Comparison of ENCODE assay signal across 8 cellular contexts in genomic region chr16:88649195-88649923, GRCh38. TPM values are rescaled to one million over a fixed set of nuclear protein-coding genes. Genes with fewer than 3 reads are reported as not detected.
DNase-seq lines count a peak whose midpoint lies in the region; ATAC-seq and TF ChIP-seq lines count a peak whose summit lies in the region.

No MANE protein-coding gene starts in this region.

- peaks cover 65% of the 10 kb centered on the region for H3K4me1 Mint-ChIP-seq in activated B cell treated with CpG ODN at 0.5 μM for 24 hours

- peaks cover 23% of the 10 kb centered on the region for H3K36me3 ChIP-seq in lower lobe of right lung

- ATAC-seq in activated B cell treated with CpG ODN at 0.5 μM for 24 hours (ENCODE audit: low read depth) (no peak), lower lobe of right lung (no peak), GM19452 (IDR thresholded peaks at IDR 0.05; ENCODE audit: unreplicated experiment) (no peak), HG02981 (IDR thresholded peaks at IDR 0.05; ENCODE audit: unreplicated experiment) (no peak)

- DNase-seq in ACHN (peak; percentile 67), activated B cell treated with CpG ODN at 0.5 μM for 24 hours (no peak), lower lobe of right lung (peak; percentile 55), SK-N-DZ (ENCODE audit: low spot score) (no peak), NK-92 (lab: John Stamatoyannopoulos, UW; ENCODE audit: unreplicated experiment) (no peak)

- H3K9me3 Mint-ChIP-seq in activated B cell treated with CpG ODN at 0.5 μM for 24 hours = no peaks in the 10 kb centered on the region

- no peaks in the 10 kb centered on the region for H3K27me3 ChIP-seq in lower lobe of right lung (ENCODE audit: low read depth)

- peak overlapping the region; percentile 91 for H3K4me3 ChIP-seq in lower lobe of right lung

- CTCF ChIA-PET in activated B cell treated with CpG ODN at 0.5 μM for 24 hours (lab: Charles Lee) = interaction anchor here (1.0 to 1.4 kb wide), 2 partner anchors 13 to 36 kb away, joined by 3 to 5 read pairs; no protein-coding TSS in a partner anchor

- in situ Hi-C loops in ACHN (cut with HindIII; ENCODE audit: low pct_ligation_motif_present, low pct_unique_long_range_greater_than_20kb, low sequenced_read_pairs) = no loop called here

- H3K9me3 ChIP-seq in lower lobe of right lung = no peaks in the 10 kb centered on the region

- H3K27ac ChIP-seq in lower lobe of right lung = peak overlapping the region; percentile 90

- no peak for TF ChIP-seq CTCF in activated B cell treated with CpG ODN at 0.5 μM for 24 hours (IDR thresholded peaks at IDR 0.05)
- TF ChIP-seq CTCF in lower lobe of right lung (IDR thresholded peaks at IDR 0.05) = no peak

- peak overlapping the region; percentile 93 for H3K4me3 Mint-ChIP-seq in activated B cell treated with CpG ODN at 0.5 μM for 24 hours

- peak; percentile 9 for TF ChIP-seq POLR2A in GM19099 (IDR thresholded peaks at IDR 0.05; ENCODE audit: extremely low read depth, insufficient read length, low read depth)

- POLR2A ChIA-PET in activated B cell treated with CpG ODN at 0.5 μM for 24 hours (lab: Charles Lee) = interaction anchor here (0.6 to 6.4 kb wide), 17 partner anchors 9 to 773 kb away, joined by 3 to 102 read pairs (median 6); partner anchors contain the start of genes APRT, CTU2, IL17C and MVD

- intact Hi-C loops in activated B cell treated with CpG ODN at 0.5 μM for 24 hours (cut with micrococcal nuclease) = no loop called here
- intact Hi-C loops in lower lobe of right lung (cut with DNase I) = no loop called here

- H3K4me1 ChIP-seq in lower lobe of right lung = peaks cover 29% of the 10 kb centered on the region

- no peaks in the 10 kb centered on the region for H3K27me3 Mint-ChIP-seq in activated B cell treated with CpG ODN at 0.5 μM for 24 hours

- peaks cover 44% of the 10 kb centered on the region for H3K36me3 Mint-ChIP-seq in activated B cell treated with CpG ODN at 0.5 μM for 24 hours (ENCODE audit: low read depth)

- peak overlapping the region; percentile 92 for H3K27ac Mint-ChIP-seq in activated B cell treated with CpG ODN at 0.5 μM for 24 hours

RNA-seq across cellular contexts. Expression of gene CYBA, which starts 1.5 kb away (rescaled TPM):
- total RNA-seq in activated B cell treated with CpG ODN at 0.5 μM for 24 hours (432 and 456 TPM in 2 replicates), lower lobe of right lung (371 TPM)
- 87.8 and 89.4 TPM in 2 replicates for polyA plus RNA-seq in SK-N-DZ (2014; cell fraction: cytosol; rRNA removed)
- polyA plus RNA-seq in SK-N-DZ (2014; cell fraction: nucleus; rRNA removed) = 94.7 and 97.2 TPM in 2 replicates

RNA-seq across cellular contexts. Expression of gene IL17C, which starts 11.0 kb away (rescaled TPM):
- 0.34 and 0.69 TPM in 2 replicates for total RNA-seq in activated B cell treated with CpG ODN at 0.5 μM for 24 hours
- not detected for total RNA-seq in lower lobe of right lung
- 0.77 TPM in 1 of 2 replicates, not detected in the other for polyA plus RNA-seq in SK-N-DZ (2014; cell fraction: cytosol; rRNA removed)
- polyA plus RNA-seq in SK-N-DZ (2014; cell fraction: nucleus; rRNA removed) = not detected in 2 replicates

RNA-seq across cellular contexts. Expression of gene MVD, which starts 13.5 kb away (rescaled TPM):
- total RNA-seq in activated B cell treated with CpG ODN at 0.5 μM for 24 hours (115 and 140 TPM in 2 replicates), lower lobe of right lung (71.8 TPM)
- 79.6 and 90.5 TPM in 2 replicates for polyA plus RNA-seq in SK-N-DZ (2014; cell fraction: cytosol; rRNA removed)
- polyA plus RNA-seq in SK-N-DZ (2014; cell fraction: nucleus; rRNA removed) = 223 and 279 TPM in 2 replicates

RNA-seq across cellular contexts. Expression of gene SNAI3, which starts 36.9 kb away (rescaled TPM):
- total RNA-seq in activated B cell treated with CpG ODN at 0.5 μM for 24 hours (1.5 and 2.7 TPM in 2 replicates), lower lobe of right lung (6.1 TPM)
- polyA plus RNA-seq in SK-N-DZ (2014; cell fraction: cytosol; rRNA removed) = 0.22 and 0.82 TPM in 2 replicates
- 0.16 and 0.21 TPM in 2 replicates for polyA plus RNA-seq in SK-N-DZ (2014; cell fraction: nucleus; rRNA removed)

RNA-seq across cellular contexts. Expression of gene RNF166, which starts 56.8 kb away (rescaled TPM):
- total RNA-seq in activated B cell treated with CpG ODN at 0.5 μM for 24 hours (31.0 and 45.3 TPM in 2 replicates), lower lobe of right lung (61.9 TPM)
- 50.9 and 65.7 TPM in 2 replicates for polyA plus RNA-seq in SK-N-DZ (2014; cell fraction: cytosol; rRNA removed)
- 115 and 130 TPM in 2 replicates for polyA plus RNA-seq in SK-N-DZ (2014; cell fraction: nucleus; rRNA removed)

Comparison
In these comparisons a context has a peak if more than half of its experiments do, and no peak if none do; other contexts are left out.
1. DNase-seq: peak in ACHN (single experiment) and lower lobe of right lung (single experiment); none in activated B cell treated with CpG ODN at 0.5 μM for 24 hours (single experiment), SK-N-DZ (single experiment) and NK-92 (single experiment).